8 cellular contexts compared by ENCODE assay signal in genomic region chr18:31941010-31941809, GRCh38. TPM values are rescaled to one million over a fixed set of nuclear protein-coding genes. Genes with fewer than 3 reads are reported as not detected.
DNase-seq lines count a peak whose midpoint lies in the region; ATAC-seq and TF ChIP-seq lines count a peak whose summit lies in the region.

No MANE protein-coding gene starts in this region.

- H3K4me1 ChIP-seq in testis, result peaks cover 15% of the 10 kb centered on the region

- H3K36me3 Mint-ChIP-seq in activated CD4-positive, alpha-beta T cell treated with anti-CD3 and anti-CD28 coated beads, Interleukin-2, amount 10 ng/mL, durations not matched to agents 24 days and 14 days (ENCODE audit: low read depth), result peaks cover 13% of the 10 kb centered on the region
- H3K36me3 Mint-ChIP-seq in activated naive CD8-positive, alpha-beta T cell, result no peaks in the 10 kb centered on the region
- no peaks in the 10 kb centered on the region for H3K36me3 Mint-ChIP-seq in immature natural killer cell

- peak overlapping the region; percentile 99 for H3K4me3 Mint-ChIP-seq in activated CD4-positive, alpha-beta T cell treated with anti-CD3 and anti-CD28 coated beads, Interleukin-2, amount 10 ng/mL, durations not matched to agents 24 days and 14 days
- H3K4me3 Mint-ChIP-seq in activated naive CD8-positive, alpha-beta T cell, result peak overlapping the region; percentile 100
- H3K4me3 Mint-ChIP-seq in immature natural killer cell, result peak overlapping the region; percentile 98 to 100 (median 100)

- 63 to 74% methylated on average over 24 of the region's 24 CpGs for WGBS in testis, 2 donors

- no peaks in the 10 kb centered on the region for H3K36me3 ChIP-seq in testis (ENCODE audit: low read depth, missing control alignments)

- no peaks in the 10 kb centered on the region for H3K9me3 Mint-ChIP-seq in activated CD4-positive, alpha-beta T cell treated with anti-CD3 and anti-CD28 coated beads, Interleukin-2, amount 10 ng/mL, durations not matched to agents 24 days and 14 days
- no peaks in the 10 kb centered on the region for H3K9me3 Mint-ChIP-seq in activated naive CD8-positive, alpha-beta T cell (ENCODE audit: low read depth)
- H3K9me3 Mint-ChIP-seq in immature natural killer cell, result no peaks in the 10 kb centered on the region

- ATAC-seq in omental fat pad (ENCODE audit: low FRiP score), result no peak

- DNase-seq in activated CD4-positive, alpha-beta T cell treated with anti-CD3 and anti-CD28 coated beads, Interleukin-2, amount 10 ng/mL, durations not matched to agents 24 days and 14 days, result no peak
- DNase-seq in activated CD4-positive, alpha-beta T cell treated with anti-CD3 and anti-CD28 coated beads for 1 hour, result no peak
- DNase-seq in immature natural killer cell, result no peak
- no peak for DNase-seq in testis
- no peak for DNase-seq in glomerular visceral epithelial cell (ENCODE audit: extremely low spot score)
- no peak for DNase-seq in NCI-H187 treated with DMSO at 0.1 percent for 48 hours (lab: John Stamatoyannopoulos, UW)
- no peak for DNase-seq in omental fat pad (ENCODE audit: low spot score)

- intact Hi-C loops in activated CD4-positive, alpha-beta T cell treated with anti-CD3 and anti-CD28 coated beads, Interleukin-2, amount 10 ng/mL, durations not matched to agents 24 days and 14 days (cut with micrococcal nuclease), result loop anchor here (10.0 kb wide), 1 partner anchor 286 kb away; no protein-coding TSS in a partner anchor
- intact Hi-C loops in testis (cut with DNase I; ENCODE audit: low total_unique reads), result loop anchor here (5.0 kb wide), 1 partner anchor 151 kb away; the partner anchor contains the start of gene RNF138

- TF ChIP-seq POLR2A in testis (IDR thresholded peaks at IDR 0.05), result no peak

- H3K4me3 ChIP-seq in testis, result peak overlapping the region; percentile 94 to 98

- H3K27ac Mint-ChIP-seq in activated CD4-positive, alpha-beta T cell treated with anti-CD3 and anti-CD28 coated beads, Interleukin-2, amount 10 ng/mL, durations not matched to agents 24 days and 14 days, result no peak overlapping the region
- peak overlapping the region; percentile 34 for H3K27ac Mint-ChIP-seq in activated naive CD8-positive, alpha-beta T cell
- H3K27ac Mint-ChIP-seq in immature natural killer cell, result peak overlapping the region in 5 of 6 donors; percentile 94 to 100 (median 96)

- H3K27me3 Mint-ChIP-seq in activated CD4-positive, alpha-beta T cell treated with anti-CD3 and anti-CD28 coated beads, Interleukin-2, amount 10 ng/mL, durations not matched to agents 24 days and 14 days, result no peaks in the 10 kb centered on the region
- H3K27me3 Mint-ChIP-seq in activated naive CD8-positive, alpha-beta T cell, result no peaks in the 10 kb centered on the region
- H3K27me3 Mint-ChIP-seq in immature natural killer cell (ENCODE audit: low read depth in 3 of 3), result peaks cover 5 to 14% (median 10%) of the 10 kb centered on the region in 3 donors

- H3K27ac ChIP-seq in testis, result no peak overlapping the region

- no peaks in the 10 kb centered on the region for H3K27me3 ChIP-seq in testis

- H3K4me1 Mint-ChIP-seq in activated CD4-positive, alpha-beta T cell treated with anti-CD3 and anti-CD28 coated beads, Interleukin-2, amount 10 ng/mL, durations not matched to agents 24 days and 14 days, result peaks cover 35% of the 10 kb centered on the region
- peaks cover 49% of the 10 kb centered on the region for H3K4me1 Mint-ChIP-seq in activated naive CD8-positive, alpha-beta T cell (ENCODE audit: low read depth)
- H3K4me1 Mint-ChIP-seq in immature natural killer cell, result peaks cover 47 to 67% of the 10 kb centered on the region in 2 donors

- TF ChIP-seq CTCF in testis (IDR thresholded peaks at IDR 0.05), result no peak
- TF ChIP-seq CTCF in omental fat pad (IDR thresholded peaks at IDR 0.05), result no peak

- no peaks in the 10 kb centered on the region for H3K9me3 ChIP-seq in testis

RNA-seq across cellular contexts. Expression of gene TRAPPC8, which starts 1.7 kb away (rescaled TPM):
- total RNA-seq in activated CD4-positive, alpha-beta T cell treated with anti-CD3 and anti-CD28 coated beads, Interleukin-2, amount 10 ng/mL, durations not matched to agents 24 days and 14 days, result 32.6 and 35.0 TPM in 2 replicates
- polyA plus RNA-seq in immature natural killer cell (10 to 100 TPM; 15.3 to 24.5 (median 16.2) TPM), testis (ENCODE audit: insufficient read depth, low read depth, low replicate concordance) (80.0 TPM)
- total RNA-seq in testis (10 to 100 TPM; 59.0 to 85.0 TPM), omental fat pad (10 to 100 TPM; 36.2 to 45.7 (median 36.9) TPM)
